ENCODE assay signal across 20 cellular contexts in the genomic region with DNA sequence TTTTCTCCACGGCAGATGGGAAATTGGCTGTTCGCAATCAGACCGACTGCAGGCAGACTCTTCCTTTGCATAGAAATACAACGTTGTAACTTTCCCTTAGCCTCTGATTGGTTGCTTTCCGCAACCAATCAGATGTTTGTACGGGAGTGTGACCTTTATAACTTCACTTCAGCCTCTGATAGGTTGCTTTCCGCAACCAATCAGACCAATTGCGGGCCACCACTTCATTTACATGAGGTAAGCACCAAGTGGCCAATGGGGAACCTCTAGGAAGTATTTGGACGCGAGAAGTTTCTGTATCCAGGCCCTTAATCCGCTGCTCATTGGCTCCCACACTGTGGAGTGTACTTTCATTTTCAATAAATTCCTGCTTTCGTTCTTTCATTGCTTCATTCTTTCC.
"Had no signal": no experiment of that assay in that cellular context is flagged by ENCODE, and none has a peak within 500 bp of the region (broad histone marks: within the 10 kb centered on the region; RNA-seq: fewer than 3 reads in every experiment).

No MANE protein-coding gene starts in this region.

- H3K4me3 Mint-ChIP-seq: naive thymus-derived CD4-positive, alpha-beta T cell; nephron progenitor cell; stimulated activated memory B cell treated with anti-CD40 and anti-IgM and Interleukin-4, amounts not matched to agents 10 μg/mL and 1 μg/mL and 100 μg/mL, for 72 hours; stimulated activated naive CD8-positive, alpha-beta T cell treated with anti-CD3 and anti-CD28 coated beads, Interleukin-15, amount 100 ng/mL, for 72 hours had no signal

- H3K27me3 Mint-ChIP-seq: naive thymus-derived CD4-positive, alpha-beta T cell; stimulated activated memory B cell treated with anti-CD40 and anti-IgM and Interleukin-4, amounts not matched to agents 10 μg/mL and 1 μg/mL and 100 μg/mL, for 72 hours; stimulated activated naive CD8-positive, alpha-beta T cell treated with anti-CD3 and anti-CD28 coated beads, Interleukin-15, amount 100 ng/mL, for 72 hours had no signal

- H3K9me3 Mint-ChIP-seq: stimulated activated naive CD8-positive, alpha-beta T cell treated with anti-CD3 and anti-CD28 coated beads, Interleukin-15, amount 100 ng/mL, for 72 hours had no signal

- ATAC-seq: foreskin keratinocyte; left cardiac atrium; left ventricle myocardium superior; naive thymus-derived CD4-positive, alpha-beta T cell; sciatic nerve; stimulated activated memory B cell treated with anti-CD40 and anti-IgM and Interleukin-4, amounts not matched to agents 10 μg/mL and 1 μg/mL and 100 μg/mL, for 72 hours; stimulated activated naive CD8-positive, alpha-beta T cell treated with anti-CD3 and anti-CD28 coated beads, Interleukin-15, amount 100 ng/mL, for 72 hours; upper lobe of right lung had no signal

- H3K4me1 ChIP-seq: colonic mucosa, foreskin keratinocyte had no signal

- DNase-seq: colonic mucosa; dermis blood vessel endothelial cell; foreskin keratinocyte; kidney; left cardiac atrium; left ventricle myocardium superior; naive thymus-derived CD4-positive, alpha-beta T cell; nephron progenitor cell; spleen; stimulated activated CD4-positive, alpha-beta T cell treated with anti-CD3 and anti-CD28 coated beads, Interleukin-15, amount 100 ng/mL, for 24 hours; stimulated activated CD4-positive, alpha-beta T cell treated with anti-CD3 and anti-CD28 coated beads, Interleukin-1b, Interleukin-23, amount 100 ng/mL, for 48 hours; stimulated activated CD4-positive, alpha-beta T cell treated with anti-CD3 and anti-CD28 coated beads, Interleukin-4, amount 100 ng/mL, for 24 hours; stimulated activated naive CD8-positive, alpha-beta T cell treated with anti-CD3 and anti-CD28 coated beads, Interleukin-15, amount 100 ng/mL, for 72 hours; substantia nigra; upper lobe of right lung had no signal

- FAIRE-seq: kidney had no signal

- H3K27ac Mint-ChIP-seq: naive thymus-derived CD4-positive, alpha-beta T cell; nephron progenitor cell; stimulated activated memory B cell treated with anti-CD40 and anti-IgM and Interleukin-4, amounts not matched to agents 10 μg/mL and 1 μg/mL and 100 μg/mL, for 72 hours; stimulated activated naive CD8-positive, alpha-beta T cell treated with anti-CD3 and anti-CD28 coated beads, Interleukin-15, amount 100 ng/mL, for 72 hours had no signal

- H3K27me3 ChIP-seq: colonic mucosa, foreskin keratinocyte, neutrophil, spleen, upper lobe of right lung, vagina had no signal

- H3K4me3 ChIP-seq: colonic mucosa, lung, spleen, upper lobe of right lung, vagina had no signal

- H3K36me3 ChIP-seq: colonic mucosa, neutrophil, upper lobe of right lung, vagina had no signal

- H3K27ac ChIP-seq: colonic mucosa, foreskin keratinocyte, neutrophil, spleen, upper lobe of right lung, vagina had no signal

- H3K9me3 ChIP-seq: colonic mucosa, neutrophil, upper lobe of right lung, vagina had no signal
